Comparison of ENCODE assay signal across 1 cellular context in genomic region chr2:182726473-182726872, GRCh38.
TF ChIP-seq lines count a peak whose summit lies in the region.

No MANE protein-coding gene starts in this region.

TF ChIP-seq in HepG2, 621 proteins besides CTCF, POLR2A, EP300 and RAD21 (continued from another document):
- TF ChIP-seq, protein P1, sequence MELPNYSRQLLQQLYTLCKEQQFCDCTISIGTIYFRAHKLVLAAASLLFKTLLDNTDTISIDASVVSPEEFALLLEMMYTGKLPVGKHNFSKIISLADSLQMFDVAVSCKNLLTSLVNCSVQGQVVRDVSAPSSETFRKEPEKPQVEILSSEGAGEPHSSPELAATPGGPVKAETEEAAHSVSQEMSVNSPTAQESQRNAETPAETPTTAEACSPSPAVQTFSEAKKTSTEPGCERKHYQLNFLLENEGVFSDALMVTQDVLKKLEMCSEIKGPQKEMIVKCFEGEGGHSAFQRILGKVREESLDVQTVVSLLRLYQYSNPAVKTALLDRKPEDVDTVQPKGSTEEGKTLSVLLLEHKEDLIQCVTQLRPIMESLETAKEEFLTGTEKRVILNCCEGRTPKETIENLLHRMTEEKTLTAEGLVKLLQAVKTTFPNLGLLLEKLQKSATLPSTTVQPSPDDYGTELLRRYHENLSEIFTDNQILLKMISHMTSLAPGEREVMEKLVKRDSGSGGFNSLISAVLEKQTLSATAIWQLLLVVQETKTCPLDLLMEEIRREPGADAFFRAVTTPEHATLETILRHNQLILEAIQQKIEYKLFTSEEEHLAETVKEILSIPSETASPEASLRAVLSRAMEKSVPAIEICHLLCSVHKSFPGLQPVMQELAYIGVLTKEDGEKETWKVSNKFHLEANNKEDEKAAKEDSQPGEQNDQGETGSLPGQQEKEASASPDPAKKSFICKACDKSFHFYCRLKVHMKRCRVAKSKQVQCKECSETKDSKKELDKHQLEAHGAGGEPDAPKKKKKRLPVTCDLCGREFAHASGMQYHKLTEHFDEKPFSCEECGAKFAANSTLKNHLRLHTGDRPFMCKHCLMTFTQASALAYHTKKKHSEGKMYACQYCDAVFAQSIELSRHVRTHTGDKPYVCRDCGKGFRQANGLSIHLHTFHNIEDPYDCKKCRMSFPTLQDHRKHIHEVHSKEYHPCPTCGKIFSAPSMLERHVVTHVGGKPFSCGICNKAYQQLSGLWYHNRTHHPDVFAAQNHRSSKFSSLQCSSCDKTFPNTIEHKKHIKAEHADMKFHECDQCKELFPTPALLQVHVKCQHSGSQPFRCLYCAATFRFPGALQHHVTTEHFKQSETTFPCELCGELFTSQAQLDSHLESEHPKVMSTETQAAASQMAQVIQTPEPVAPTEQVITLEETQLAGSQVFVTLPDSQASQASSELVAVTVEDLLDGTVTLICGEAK (IDR thresholded peaks at IDR 0.05): no peak
- TF ChIP-seq, protein P1 (CRISPR knock-in tag; IDR thresholded peaks at IDR 0.05): 0 out of 2 replicates have a peak, but pooled peaks have one; percentile 84
